ENCODE assay signal across 1 cellular context in genomic region chr10:33247221-33247907, GRCh38.
TF ChIP-seq lines count a peak whose summit lies in the region.

No MANE protein-coding gene starts in this region.

TF ChIP-seq in A549, 52 proteins besides CTCF, POLR2A, EP300 and RAD21 (continued from another document):
- no peak for TF ChIP-seq BCL3 (IDR thresholded peaks at IDR 0.05)
TF ChIP-seq in A549: peak in this region for 0.
